19 cellular contexts compared by ENCODE assay signal in the genomic region with DNA sequence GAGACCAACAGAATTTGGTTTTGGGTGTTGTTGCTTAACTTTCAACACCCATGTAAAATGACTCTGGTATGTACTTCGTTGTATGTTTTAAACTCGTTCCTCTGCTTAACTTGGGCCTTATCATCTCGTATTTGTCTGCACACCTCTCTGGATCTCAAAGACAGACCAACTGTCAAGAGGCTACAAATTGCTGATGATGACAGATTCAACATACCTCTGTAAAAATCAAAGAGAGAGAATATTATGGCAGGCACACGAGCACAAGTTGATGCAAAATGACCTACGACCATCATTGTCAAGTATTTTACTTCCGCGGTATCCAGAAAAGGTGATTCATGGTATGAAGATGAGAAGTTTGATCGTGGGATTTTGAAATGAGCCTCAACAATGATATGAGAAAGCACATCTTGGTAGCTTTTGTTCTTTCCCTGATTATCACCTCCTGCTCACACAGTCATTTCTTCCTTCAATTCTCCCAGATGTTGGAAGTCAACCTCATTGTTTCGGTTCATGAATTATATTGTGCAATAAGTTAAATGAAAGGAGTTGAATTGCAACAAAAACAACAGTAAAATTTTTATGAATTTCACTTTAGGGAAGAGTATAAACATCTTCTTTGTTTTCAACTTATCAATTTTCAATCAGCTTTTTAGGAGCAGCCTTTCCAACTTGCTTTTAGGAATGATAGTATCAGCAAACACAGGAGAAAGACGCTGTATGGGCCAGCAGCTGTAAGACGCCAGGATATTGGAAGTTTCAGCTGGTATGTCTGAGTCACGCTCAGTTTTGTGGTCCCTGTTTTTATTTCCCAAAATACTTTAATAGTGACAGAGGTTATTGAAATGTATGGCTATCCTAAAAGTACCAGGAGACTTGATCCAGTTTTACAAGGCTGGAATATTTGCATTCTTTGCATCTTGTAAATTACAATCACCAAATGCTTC.
"Had no signal": no experiment of that assay in that cellular context is flagged by ENCODE, and none has a peak within 500 bp of the region (broad histone marks: within the 10 kb centered on the region; RNA-seq: fewer than 3 reads in every experiment).

No MANE protein-coding gene starts in this region.

- H3K27me3 Mint-ChIP-seq: activated naive CD4-positive, alpha-beta T cell treated with anti-CD3 and anti-CD28 coated beads, Interleukin-2, amount 50 U/mL, for 24 hours; type B pancreatic cell had no signal

- H3K9me3 Mint-ChIP-seq: activated naive CD4-positive, alpha-beta T cell treated with anti-CD3 and anti-CD28 coated beads, Interleukin-2, amount 50 U/mL, for 24 hours; type B pancreatic cell had no signal

- H3K36me3 ChIP-seq: suprapubic skin had no signal

- H3K4me1 ChIP-seq: body of pancreas, suprapubic skin had no signal

- H3K36me3 Mint-ChIP-seq: activated naive CD4-positive, alpha-beta T cell treated with anti-CD3 and anti-CD28 coated beads, Interleukin-2, amount 50 U/mL, for 24 hours; natural killer cell treated with Interleukin-12 subunit alpha and Interleukin-12 subunit beta and Interleukin-15 and Interleukin-18, amount 100 ng/mL, for 72 hours; type B pancreatic cell had no signal

- H3K27ac ChIP-seq: body of pancreas, suprapubic skin had no signal

- ATAC-seq: body of pancreas; left cardiac atrium; mucosa of descending colon; natural killer cell treated with Interleukin-12 subunit alpha and Interleukin-12 subunit beta and Interleukin-15 and Interleukin-18, amount 100 ng/mL, for 72 hours; sciatic nerve; stimulated activated naive CD8-positive, alpha-beta T cell treated with anti-CD3 and anti-CD28 coated beads, Interleukin-15, Interleukin-2, amounts not matched to agents 100 U/mL and 50 U/mL, for 24 hours had no signal

- H3K4me1 Mint-ChIP-seq: activated naive CD4-positive, alpha-beta T cell treated with anti-CD3 and anti-CD28 coated beads, Interleukin-2, amount 50 U/mL, for 24 hours had no signal

- H3K27ac Mint-ChIP-seq: activated naive CD4-positive, alpha-beta T cell treated with anti-CD3 and anti-CD28 coated beads, Interleukin-2, amount 50 U/mL, for 24 hours; natural killer cell treated with Interleukin-12 subunit alpha and Interleukin-12 subunit beta and Interleukin-15 and Interleukin-18, amount 100 ng/mL, for 72 hours; type B pancreatic cell had no signal

- H3K9me3 ChIP-seq: body of pancreas, mucosa of descending colon, suprapubic skin had no signal

- H3K4me3 ChIP-seq: body of pancreas, mucosa of descending colon, suprapubic skin had no signal

- H3K4me3 Mint-ChIP-seq: activated naive CD4-positive, alpha-beta T cell treated with anti-CD3 and anti-CD28 coated beads, Interleukin-2, amount 50 U/mL, for 24 hours; natural killer cell treated with Interleukin-12 subunit alpha and Interleukin-12 subunit beta and Interleukin-15 and Interleukin-18, amount 100 ng/mL, for 72 hours; type B pancreatic cell had no signal

- H3K27me3 ChIP-seq: body of pancreas, suprapubic skin had no signal

- DNase-seq: activated CD4-positive, alpha-beta T cell treated with anti-CD3 and anti-CD28 coated beads, Interleukin-2, amount 50 U/mL, for 4 hours; activated CD4-positive, CD25-positive, alpha-beta regulatory T cell; activated T-cell treated with anti-CD3 and anti-CD28 coated beads, Interleukin-2, amount 50 U/mL, for 1 hour; amniotic stem cell; body of pancreas; effector memory CD4-positive, alpha-beta T cell; erythroblast; left cardiac atrium; mammary epithelial cell; mucosa of descending colon; nucleus accumbens; stimulated activated CD4-positive, alpha-beta T cell treated with anti-CD3 and anti-CD28 coated beads, Interleukin-12 subunit alpha, Interleukin-12 subunit beta, amount 100 ng/mL, for 4 hours; stimulated activated naive CD8-positive, alpha-beta T cell treated with anti-CD3 and anti-CD28 coated beads, Interleukin-15, Interleukin-2, amounts not matched to agents 100 U/mL and 50 U/mL, for 24 hours; T-helper 2 cell had no signal
